Comparison of ENCODE assay signal across 2 cellular contexts in the genomic region with DNA sequence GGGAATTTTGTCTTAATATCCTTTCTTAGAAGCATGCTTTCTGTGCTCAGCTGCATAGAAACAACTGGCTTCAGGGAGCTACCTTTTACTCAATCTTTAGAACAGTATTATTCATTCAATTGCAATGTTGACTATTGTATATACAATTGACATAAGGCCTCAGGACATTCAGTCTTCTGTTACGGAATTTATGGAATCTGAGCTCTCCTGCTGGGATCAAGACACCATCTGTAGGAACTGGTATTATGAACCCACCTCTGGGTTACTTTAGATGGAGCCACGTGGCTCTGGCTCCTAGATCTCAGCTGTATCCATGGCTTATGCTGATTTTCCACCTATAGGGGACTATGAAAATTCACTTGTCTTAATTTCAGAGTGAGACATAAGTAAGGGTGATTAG.
TF ChIP-seq lines count a peak whose summit lies in the region.

No MANE protein-coding gene starts in this region.

TF ChIP-seq in Ishikawa, 13 proteins besides CTCF, POLR2A, EP300 and RAD21 (continued from another document):
- TF ChIP-seq ZBTB7A (IDR thresholded peaks at IDR 0.05; ENCODE audit: low read depth) = no peak
- no peak for TF ChIP-seq EGR1 (IDR thresholded peaks at IDR 0.05)
- peak; percentile 65; the same call in 1 of the 2 replicates for TF ChIP-seq MAX (IDR thresholded peaks at IDR 0.05)
- TF ChIP-seq, protein P1, sequence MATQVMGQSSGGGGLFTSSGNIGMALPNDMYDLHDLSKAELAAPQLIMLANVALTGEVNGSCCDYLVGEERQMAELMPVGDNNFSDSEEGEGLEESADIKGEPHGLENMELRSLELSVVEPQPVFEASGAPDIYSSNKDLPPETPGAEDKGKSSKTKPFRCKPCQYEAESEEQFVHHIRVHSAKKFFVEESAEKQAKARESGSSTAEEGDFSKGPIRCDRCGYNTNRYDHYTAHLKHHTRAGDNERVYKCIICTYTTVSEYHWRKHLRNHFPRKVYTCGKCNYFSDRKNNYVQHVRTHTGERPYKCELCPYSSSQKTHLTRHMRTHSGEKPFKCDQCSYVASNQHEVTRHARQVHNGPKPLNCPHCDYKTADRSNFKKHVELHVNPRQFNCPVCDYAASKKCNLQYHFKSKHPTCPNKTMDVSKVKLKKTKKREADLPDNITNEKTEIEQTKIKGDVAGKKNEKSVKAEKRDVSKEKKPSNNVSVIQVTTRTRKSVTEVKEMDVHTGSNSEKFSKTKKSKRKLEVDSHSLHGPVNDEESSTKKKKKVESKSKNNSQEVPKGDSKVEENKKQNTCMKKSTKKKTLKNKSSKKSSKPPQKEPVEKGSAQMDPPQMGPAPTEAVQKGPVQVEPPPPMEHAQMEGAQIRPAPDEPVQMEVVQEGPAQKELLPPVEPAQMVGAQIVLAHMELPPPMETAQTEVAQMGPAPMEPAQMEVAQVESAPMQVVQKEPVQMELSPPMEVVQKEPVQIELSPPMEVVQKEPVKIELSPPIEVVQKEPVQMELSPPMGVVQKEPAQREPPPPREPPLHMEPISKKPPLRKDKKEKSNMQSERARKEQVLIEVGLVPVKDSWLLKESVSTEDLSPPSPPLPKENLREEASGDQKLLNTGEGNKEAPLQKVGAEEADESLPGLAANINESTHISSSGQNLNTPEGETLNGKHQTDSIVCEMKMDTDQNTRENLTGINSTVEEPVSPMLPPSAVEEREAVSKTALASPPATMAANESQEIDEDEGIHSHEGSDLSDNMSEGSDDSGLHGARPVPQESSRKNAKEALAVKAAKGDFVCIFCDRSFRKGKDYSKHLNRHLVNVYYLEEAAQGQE (IDR thresholded peaks at IDR 0.05; ENCODE audit: low read depth) = no peak
- TF ChIP-seq FOXM1 (IDR thresholded peaks at IDR 0.05; ENCODE audit: borderline replicate concordance, low read depth) = 0 out of 2 replicates have a peak, but pooled peaks have one; percentile 19
- 0 out of 2 replicates have a peak, but pooled peaks have one; percentile 50 for TF ChIP-seq TCF12 (IDR thresholded peaks at IDR 0.05; ENCODE audit: low read depth)
- no peak for TF ChIP-seq YY1 (IDR thresholded peaks at IDR 0.05; ENCODE audit: low read depth)
- TF ChIP-seq TEAD4 (IDR thresholded peaks at IDR 0.05) = peak; percentile 81

TF ChIP-seq in K562, 482 proteins besides CTCF, POLR2A, EP300 and RAD21 (continued from another document):
- TF ChIP-seq KLF10 (CRISPR knock-in tag; IDR thresholded peaks at IDR 0.05) (0 out of 2 replicates have a peak, but pooled peaks have one; percentile 42), ARID1B (IDR thresholded peaks at IDR 0.05) (no peak)
